Comparison of ENCODE assay signal across 1 cellular context in the genomic region with DNA sequence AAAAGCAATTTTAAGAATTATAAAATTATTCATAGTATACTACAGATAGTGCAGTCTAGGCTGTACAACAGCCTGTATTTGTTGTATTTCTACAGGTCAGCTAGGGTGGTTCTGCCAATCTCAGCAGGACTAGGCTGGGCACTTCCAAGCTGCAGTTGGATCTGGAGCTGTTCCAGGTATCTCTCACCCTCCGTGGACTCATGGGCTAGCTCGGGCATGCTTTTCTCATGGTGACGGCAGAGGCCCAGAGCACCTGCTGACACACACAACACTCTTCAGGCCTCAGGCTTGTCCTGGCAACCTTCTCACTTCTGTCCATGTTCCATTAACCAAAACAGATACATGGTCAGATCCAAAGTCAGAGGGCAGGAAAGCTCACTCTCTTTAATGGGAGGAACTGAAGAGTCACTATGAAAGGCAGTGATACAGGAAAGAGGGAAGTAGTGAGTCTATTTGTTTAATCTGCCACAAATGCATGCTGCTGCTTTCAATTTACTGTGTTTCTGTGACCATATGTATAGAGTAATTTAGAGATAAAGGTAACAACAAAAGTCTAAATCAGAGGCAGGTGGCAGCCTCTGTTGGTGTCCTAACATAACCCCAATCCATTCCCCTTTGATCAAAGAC.
TF ChIP-seq lines count a peak whose summit lies in the region.

No MANE protein-coding gene starts in this region.

TF ChIP-seq in WTC11, 78 proteins besides CTCF, POLR2A, EP300 and RAD21 (continued from another document):
- TF ChIP-seq, protein P1, sequence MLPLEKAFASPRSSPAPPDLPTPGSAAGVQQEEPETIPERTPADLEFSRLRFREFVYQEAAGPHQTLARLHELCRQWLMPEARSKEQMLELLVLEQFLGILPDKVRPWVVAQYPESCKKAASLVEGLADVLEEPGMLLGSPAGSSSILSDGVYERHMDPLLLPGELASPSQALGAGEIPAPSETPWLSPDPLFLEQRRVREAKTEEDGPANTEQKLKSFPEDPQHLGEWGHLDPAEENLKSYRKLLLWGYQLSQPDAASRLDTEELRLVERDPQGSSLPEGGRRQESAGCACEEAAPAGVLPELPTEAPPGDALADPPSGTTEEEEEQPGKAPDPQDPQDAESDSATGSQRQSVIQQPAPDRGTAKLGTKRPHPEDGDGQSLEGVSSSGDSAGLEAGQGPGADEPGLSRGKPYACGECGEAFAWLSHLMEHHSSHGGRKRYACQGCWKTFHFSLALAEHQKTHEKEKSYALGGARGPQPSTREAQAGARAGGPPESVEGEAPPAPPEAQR (CRISPR knock-in tag; IDR thresholded peaks at IDR 0.05), result no peak
- no peak for TF ChIP-seq ZNF396 (CRISPR knock-in tag; IDR thresholded peaks at IDR 0.05; ENCODE audit: borderline replicate concordance)
- no peak for TF ChIP-seq FOXK1 (CRISPR knock-in tag; IDR thresholded peaks at IDR 0.05)
- no peak for TF ChIP-seq SP1 (CRISPR knock-in tag; conservative IDR thresholded peaks at IDR 0.05)
- TF ChIP-seq, protein P2, sequence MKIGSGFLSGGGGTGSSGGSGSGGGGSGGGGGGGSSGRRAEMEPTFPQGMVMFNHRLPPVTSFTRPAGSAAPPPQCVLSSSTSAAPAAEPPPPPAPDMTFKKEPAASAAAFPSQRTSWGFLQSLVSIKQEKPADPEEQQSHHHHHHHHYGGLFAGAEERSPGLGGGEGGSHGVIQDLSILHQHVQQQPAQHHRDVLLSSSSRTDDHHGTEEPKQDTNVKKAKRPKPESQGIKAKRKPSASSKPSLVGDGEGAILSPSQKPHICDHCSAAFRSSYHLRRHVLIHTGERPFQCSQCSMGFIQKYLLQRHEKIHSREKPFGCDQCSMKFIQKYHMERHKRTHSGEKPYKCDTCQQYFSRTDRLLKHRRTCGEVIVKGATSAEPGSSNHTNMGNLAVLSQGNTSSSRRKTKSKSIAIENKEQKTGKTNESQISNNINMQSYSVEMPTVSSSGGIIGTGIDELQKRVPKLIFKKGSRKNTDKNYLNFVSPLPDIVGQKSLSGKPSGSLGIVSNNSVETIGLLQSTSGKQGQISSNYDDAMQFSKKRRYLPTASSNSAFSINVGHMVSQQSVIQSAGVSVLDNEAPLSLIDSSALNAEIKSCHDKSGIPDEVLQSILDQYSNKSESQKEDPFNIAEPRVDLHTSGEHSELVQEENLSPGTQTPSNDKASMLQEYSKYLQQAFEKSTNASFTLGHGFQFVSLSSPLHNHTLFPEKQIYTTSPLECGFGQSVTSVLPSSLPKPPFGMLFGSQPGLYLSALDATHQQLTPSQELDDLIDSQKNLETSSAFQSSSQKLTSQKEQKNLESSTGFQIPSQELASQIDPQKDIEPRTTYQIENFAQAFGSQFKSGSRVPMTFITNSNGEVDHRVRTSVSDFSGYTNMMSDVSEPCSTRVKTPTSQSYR (CRISPR knock-in tag; IDR thresholded peaks at IDR 0.05), result no peak
TF ChIP-seq in WTC11: peak in this region for 0.
